ENCODE assay signal across 2 cellular contexts in the genomic region with DNA sequence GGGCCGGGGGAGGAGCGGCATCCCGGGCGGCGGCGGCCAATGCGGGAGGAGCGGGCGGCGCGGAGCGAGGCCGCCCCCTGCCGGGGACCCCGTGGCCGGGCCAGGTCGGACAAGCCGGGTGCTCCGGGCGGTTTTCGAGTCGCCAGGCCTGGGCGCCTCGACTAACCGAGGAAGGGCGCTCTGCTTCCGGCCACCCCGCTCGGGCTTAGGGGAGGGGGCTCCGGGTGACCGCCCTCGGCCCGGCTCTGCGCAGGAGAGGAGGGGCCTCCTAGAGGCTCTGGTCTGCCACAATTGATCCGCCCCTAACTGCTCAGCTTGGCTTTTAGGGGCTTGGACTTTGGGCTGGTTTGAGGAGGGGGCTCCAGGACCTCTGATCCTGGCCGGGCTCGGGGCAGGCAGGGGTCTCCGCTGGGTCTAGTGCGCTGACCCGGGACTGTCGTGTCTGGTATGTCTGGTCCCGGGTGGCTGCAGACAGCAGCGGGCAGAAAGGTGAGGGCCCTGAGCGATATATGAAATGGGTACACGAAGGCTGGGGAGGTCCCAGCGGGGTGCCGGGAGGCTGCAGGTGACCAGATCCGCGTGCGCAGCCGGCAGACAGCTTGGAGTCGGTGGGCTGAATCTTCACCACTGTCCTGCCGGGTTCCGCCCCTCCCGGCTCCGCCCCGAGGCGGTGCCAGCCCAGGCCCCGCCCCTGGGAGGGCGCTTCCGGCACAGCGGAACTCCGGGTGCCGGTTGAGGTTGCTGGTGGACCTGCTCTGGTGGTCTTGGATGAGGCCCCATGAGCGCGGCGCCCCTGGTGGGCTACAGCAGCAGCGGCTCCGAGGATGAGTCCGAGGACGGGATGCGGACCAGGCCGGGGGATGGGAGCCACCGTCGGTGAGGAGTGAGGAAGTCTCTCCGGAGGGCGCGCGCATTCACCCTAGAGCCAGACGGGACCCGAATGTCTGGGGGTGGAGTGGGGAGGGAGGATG.
TF ChIP-seq lines count a peak whose summit lies in the region.

USB1 (plus strand) TSS at position 702 of the 971 bp plus-strand sequence; CDS start at position 779, 77 bp downstream.

TF ChIP-seq in GM23338, 12 proteins besides CTCF, POLR2A, EP300 and RAD21 (continued from another document and continues in another):
- TF ChIP-seq, protein P1, sequence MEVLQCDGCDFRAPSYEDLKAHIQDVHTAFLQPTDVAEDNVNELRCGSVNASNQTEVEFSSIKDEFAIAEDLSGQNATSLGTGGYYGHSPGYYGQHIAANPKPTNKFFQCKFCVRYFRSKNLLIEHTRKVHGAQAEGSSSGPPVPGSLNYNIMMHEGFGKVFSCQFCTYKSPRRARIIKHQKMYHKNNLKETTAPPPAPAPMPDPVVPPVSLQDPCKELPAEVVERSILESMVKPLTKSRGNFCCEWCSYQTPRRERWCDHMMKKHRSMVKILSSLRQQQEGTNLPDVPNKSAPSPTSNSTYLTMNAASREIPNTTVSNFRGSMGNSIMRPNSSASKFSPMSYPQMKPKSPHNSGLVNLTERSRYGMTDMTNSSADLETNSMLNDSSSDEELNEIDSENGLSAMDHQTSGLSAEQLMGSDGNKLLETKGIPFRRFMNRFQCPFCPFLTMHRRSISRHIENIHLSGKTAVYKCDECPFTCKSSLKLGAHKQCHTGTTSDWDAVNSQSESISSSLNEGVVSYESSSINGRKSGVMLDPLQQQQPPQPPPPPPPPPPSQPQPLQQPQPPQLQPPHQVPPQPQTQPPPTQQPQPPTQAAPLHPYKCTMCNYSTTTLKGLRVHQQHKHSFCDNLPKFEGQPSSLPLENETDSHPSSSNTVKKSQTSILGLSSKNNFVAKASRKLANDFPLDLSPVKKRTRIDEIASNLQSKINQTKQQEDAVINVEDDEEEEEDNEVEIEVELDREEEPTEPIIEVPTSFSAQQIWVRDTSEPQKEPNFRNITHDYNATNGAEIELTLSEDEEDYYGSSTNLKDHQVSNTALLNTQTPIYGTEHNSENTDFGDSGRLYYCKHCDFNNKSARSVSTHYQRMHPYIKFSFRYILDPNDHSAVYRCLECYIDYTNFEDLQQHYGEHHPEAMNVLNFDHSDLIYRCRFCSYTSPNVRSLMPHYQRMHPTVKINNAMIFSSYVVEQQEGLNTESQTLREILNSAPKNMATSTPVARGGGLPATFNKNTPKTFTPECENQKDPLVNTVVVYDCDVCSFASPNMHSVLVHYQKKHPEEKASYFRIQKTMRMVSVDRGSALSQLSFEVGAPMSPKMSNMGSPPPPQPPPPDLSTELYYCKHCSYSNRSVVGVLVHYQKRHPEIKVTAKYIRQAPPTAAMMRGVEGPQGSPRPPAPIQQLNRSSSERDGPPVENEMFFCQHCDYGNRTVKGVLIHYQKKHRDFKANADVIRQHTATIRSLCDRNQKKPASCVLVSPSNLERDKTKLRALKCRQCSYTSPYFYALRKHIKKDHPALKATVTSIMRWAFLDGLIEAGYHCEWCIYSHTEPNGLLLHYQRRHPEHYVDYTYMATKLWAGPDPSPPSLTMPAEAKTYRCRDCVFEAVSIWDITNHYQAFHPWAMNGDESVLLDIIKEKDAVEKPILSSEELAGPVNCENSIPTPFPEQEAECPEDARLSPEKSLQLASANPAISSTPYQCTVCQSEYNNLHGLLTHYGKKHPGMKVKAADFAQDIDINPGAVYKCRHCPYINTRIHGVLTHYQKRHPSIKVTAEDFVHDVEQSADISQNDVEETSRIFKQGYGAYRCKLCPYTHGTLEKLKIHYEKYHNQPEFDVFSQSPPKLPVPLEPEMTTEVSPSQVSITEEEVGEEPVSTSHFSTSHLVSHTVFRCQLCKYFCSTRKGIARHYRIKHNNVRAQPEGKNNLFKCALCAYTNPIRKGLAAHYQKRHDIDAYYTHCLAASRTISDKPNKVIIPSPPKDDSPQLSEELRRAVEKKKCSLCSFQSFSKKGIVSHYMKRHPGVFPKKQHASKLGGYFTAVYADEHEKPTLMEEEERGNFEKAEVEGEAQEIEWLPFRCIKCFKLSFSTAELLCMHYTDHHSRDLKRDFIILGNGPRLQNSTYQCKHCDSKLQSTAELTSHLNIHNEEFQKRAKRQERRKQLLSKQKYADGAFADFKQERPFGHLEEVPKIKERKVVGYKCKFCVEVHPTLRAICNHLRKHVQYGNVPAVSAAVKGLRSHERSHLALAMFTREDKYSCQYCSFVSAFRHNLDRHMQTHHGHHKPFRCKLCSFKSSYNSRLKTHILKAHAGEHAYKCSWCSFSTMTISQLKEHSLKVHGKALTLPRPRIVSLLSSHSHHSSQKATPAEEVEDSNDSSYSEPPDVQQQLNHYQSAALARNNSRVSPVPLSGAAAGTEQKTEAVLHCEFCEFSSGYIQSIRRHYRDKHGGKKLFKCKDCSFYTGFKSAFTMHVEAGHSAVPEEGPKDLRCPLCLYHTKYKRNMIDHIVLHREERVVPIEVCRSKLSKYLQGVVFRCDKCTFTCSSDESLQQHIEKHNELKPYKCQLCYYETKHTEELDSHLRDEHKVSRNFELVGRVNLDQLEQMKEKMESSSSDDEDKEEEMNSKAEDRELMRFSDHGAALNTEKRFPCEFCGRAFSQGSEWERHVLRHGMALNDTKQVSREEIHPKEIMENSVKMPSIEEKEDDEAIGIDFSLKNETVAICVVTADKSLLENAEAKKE (CRISPR knock-in tag; IDR thresholded peaks at IDR 0.05): no peak
- TF ChIP-seq EZH2phosphoT487 (IDR thresholded peaks at IDR 0.05; ENCODE audit: unreplicated experiment) (no peak), JUNB (IDR thresholded peaks at IDR 0.05; ENCODE audit: unreplicated experiment) (no peak), EZH2 (IDR thresholded peaks at IDR 0.05; ENCODE audit: low read depth, unreplicated experiment) (no peak), ZNF114 (CRISPR knock-in tag; IDR thresholded peaks at IDR 0.05) (no peak), ETS1 (IDR thresholded peaks at IDR 0.05) (no peak)

TF ChIP-seq in SK-N-SH, 30 proteins besides CTCF, POLR2A, EP300 and RAD21 (continued from another document):
- peak; percentile 12 for TF ChIP-seq CHD2 (IDR thresholded peaks at IDR 0.05; ENCODE audit: low read length, partially characterized antibody)
- TF ChIP-seq NFIC (IDR thresholded peaks at IDR 0.05; ENCODE audit: borderline replicate concordance): no peak
- peak; percentile 54 for TF ChIP-seq SMC3 (IDR thresholded peaks at IDR 0.05; ENCODE audit: low read depth, low read length)
- peak; percentile 57 for TF ChIP-seq NRF1 (IDR thresholded peaks at IDR 0.05; ENCODE audit: low read depth, low read length)
- TF ChIP-seq SIN3A (IDR thresholded peaks at IDR 0.05; ENCODE audit: borderline replicate concordance, low read depth, low read length): peak; percentile 60
- peak; percentile 69; the same call in 1 of the 2 replicates for TF ChIP-seq TAF1 (IDR thresholded peaks at IDR 0.05; ENCODE audit: borderline replicate concordance, low read depth, low read length)
